1 cellular context compared by ENCODE assay signal in the genomic region with DNA sequence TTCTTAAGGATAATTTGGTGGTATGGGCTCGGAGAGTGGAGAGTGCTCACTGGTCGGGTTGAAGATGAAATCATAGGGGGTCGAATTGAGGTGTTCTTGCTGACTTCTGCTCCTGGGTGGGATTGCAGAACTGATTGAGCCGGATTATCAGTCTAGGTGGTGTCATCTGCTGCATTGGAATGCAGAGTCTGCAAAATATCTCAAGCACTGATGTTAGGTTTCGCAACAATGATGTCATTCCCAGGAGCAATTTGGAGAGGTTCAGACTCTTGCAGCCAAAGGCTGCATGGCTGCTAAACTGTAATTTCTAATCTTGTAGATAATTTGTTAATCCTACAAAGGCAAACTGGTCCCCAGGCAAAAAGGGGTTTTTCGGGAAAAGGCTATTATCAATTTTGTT.
A peak's percentile ranks its signal among the peaks of the same experiment; 100 is the strongest.
TF ChIP-seq lines count a peak whose summit lies in the region.

No MANE protein-coding gene starts in this region.

TF ChIP-seq in HepG2, 621 proteins besides CTCF, POLR2A, EP300 and RAD21 (continued from another document):
- TF ChIP-seq CEBPB (IDR thresholded peaks at IDR 0.05; ENCODE audit: borderline replicate concordance, low read depth, low read length) (peak; percentile 87), CEBPG (CRISPR knock-in tag; IDR thresholded peaks at IDR 0.05) (peak; percentile 46; the same call in 1 of the 2 replicates), PHB2 (IDR thresholded peaks at IDR 0.05; ENCODE audit: partially characterized antibody) (no peak), NFKB2 (CRISPR knock-in tag; IDR thresholded peaks at IDR 0.05; ENCODE audit: borderline replicate concordance) (no peak)
- TF ChIP-seq, protein P1, sequence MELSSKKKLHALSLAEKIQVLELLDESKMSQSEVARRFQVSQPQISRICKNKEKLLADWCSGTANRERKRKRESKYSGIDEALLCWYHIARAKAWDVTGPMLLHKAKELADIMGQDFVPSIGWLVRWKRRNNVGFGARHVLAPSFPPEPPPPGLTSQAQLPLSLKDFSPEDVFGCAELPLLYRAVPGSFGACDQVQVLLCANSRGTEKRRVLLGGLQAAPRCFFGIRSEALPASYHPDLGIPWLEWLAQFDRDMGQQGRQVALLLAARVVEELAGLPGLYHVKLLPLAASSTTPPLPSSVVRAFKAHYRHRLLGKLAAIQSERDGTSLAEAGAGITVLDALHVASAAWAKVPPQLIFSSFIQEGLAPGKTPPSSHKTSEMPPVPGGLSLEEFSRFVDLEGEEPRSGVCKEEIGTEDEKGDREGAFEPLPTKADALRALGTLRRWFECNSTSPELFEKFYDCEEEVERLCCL (CRISPR knock-in tag; IDR thresholded peaks at IDR 0.05; ENCODE audit: borderline replicate concordance): no peak
- TF ChIP-seq, protein P2, sequence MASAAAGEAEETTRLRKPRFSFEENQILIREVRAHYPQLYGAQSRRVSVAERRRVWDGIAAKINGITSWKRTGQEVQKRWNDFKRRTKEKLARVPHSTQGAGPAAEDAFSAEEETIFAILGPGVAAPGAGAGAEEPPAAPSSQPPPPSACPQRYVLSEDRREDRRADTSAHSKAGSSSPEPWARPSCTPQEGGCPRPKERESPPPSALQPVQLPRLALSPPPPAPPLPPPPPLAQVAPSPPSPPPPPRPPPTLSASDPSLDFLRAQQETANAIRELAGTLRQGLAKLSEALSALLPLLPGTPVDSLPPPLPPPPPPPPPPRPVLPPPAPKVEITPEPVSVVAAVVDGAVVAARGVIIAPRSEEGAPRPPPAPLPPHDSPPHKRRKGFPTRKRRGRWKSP (CRISPR knock-in tag; IDR thresholded peaks at IDR 0.05): no peak
